7 cellular contexts compared by ENCODE assay signal in genomic region chr2:197286805-197287595, GRCh38. TPM values are rescaled to one million over a fixed set of nuclear protein-coding genes. Genes with fewer than 3 reads are reported as not detected.
DNase-seq lines count a peak whose midpoint lies in the region; ATAC-seq and TF ChIP-seq lines count a peak whose summit lies in the region.

No MANE protein-coding gene starts in this region.

- H3K4me1 ChIP-seq in left ventricle myocardium inferior (peaks cover 13% of the 10 kb centered on the region), stomach smooth muscle (ENCODE audit: control insufficient read depth, insufficient read depth, low read length) (no peaks in the 10 kb centered on the region)

- H3K9me3 ChIP-seq in MG63: no peaks in the 10 kb centered on the region
- no peaks in the 10 kb centered on the region for H3K9me3 ChIP-seq in left ventricle myocardium inferior (replicated peaks)
- no peaks in the 10 kb centered on the region for H3K9me3 ChIP-seq in stomach smooth muscle (ENCODE audit: control insufficient read depth in 2 of 2, low read length in 2 of 2)

- peaks cover 2% of the 10 kb centered on the region for H3K9me3 Mint-ChIP-seq in activated naive CD8-positive, alpha-beta T cell treated with anti-CD3 and anti-CD28 coated beads, Interleukin-2, amount 10 ng/mL, durations not matched to agents 7 days and 5 days

- intact Hi-C loops in left ventricle myocardium inferior (cut with micrococcal nuclease): no loop called here

- H3K27me3 ChIP-seq in MG63 (no peaks in the 10 kb centered on the region), left ventricle myocardium inferior (ENCODE audit: low read depth) (no peaks in the 10 kb centered on the region), stomach smooth muscle (ENCODE audit: control insufficient read depth in 1 of 2, insufficient read depth in 2 of 2, low read length in 2 of 2) (no peaks in the 10 kb centered on the region)

- H3K9ac ChIP-seq in stomach smooth muscle (ENCODE audit: low read length in 2 of 2): peak overlapping the region in 1 of 2 donors; percentile 19

- peaks cover 36% of the 10 kb centered on the region for H3K36me3 Mint-ChIP-seq in activated naive CD8-positive, alpha-beta T cell treated with anti-CD3 and anti-CD28 coated beads, Interleukin-2, amount 10 ng/mL, durations not matched to agents 7 days and 5 days

- peak overlapping the region; percentile 41 for H3K27ac ChIP-seq in left ventricle myocardium inferior (replicated peaks)
- H3K27ac ChIP-seq in stomach smooth muscle (ENCODE audit: low read length): no peak overlapping the region

- H3K4me3 ChIP-seq in MG63 (no peak overlapping the region), left ventricle myocardium inferior (no peak overlapping the region), stomach smooth muscle (ENCODE audit: low read length in 2 of 2) (peak overlapping the region; percentile 9 to 38)

- ATAC-seq in GM18499 (IDR thresholded peaks at IDR 0.05; ENCODE audit: insufficient read depth, unreplicated experiment) (peak; percentile 90), GM21825 (IDR thresholded peaks at IDR 0.05; ENCODE audit: unreplicated experiment) (peak; percentile 90)
- peak; percentile 93 for ATAC-seq in activated naive CD8-positive, alpha-beta T cell treated with anti-CD3 and anti-CD28 coated beads, Interleukin-2, amount 10 ng/mL, durations not matched to agents 7 days and 5 days (ENCODE audit: low read depth)

- H3K4me3 Mint-ChIP-seq in activated naive CD8-positive, alpha-beta T cell treated with anti-CD3 and anti-CD28 coated beads, Interleukin-2, amount 10 ng/mL, durations not matched to agents 7 days and 5 days: peak overlapping the region; percentile 73

- DNase-seq in MG63: peak; percentile 80
- DNase-seq in activated naive CD8-positive, alpha-beta T cell treated with anti-CD3 and anti-CD28 coated beads, Interleukin-2, amount 10 ng/mL, durations not matched to agents 7 days and 5 days: no peak
- no peak for DNase-seq in left ventricle myocardium inferior
- no peak for DNase-seq in NCI-H1105 (lab: John Stamatoyannopoulos, UW)

- no peaks in the 10 kb centered on the region for H3K27me3 Mint-ChIP-seq in activated naive CD8-positive, alpha-beta T cell treated with anti-CD3 and anti-CD28 coated beads, Interleukin-2, amount 10 ng/mL, durations not matched to agents 7 days and 5 days

- no peaks in the 10 kb centered on the region for H3K36me3 ChIP-seq in MG63
- H3K36me3 ChIP-seq in left ventricle myocardium inferior: no peaks in the 10 kb centered on the region
- H3K36me3 ChIP-seq in stomach smooth muscle (ENCODE audit: control insufficient read depth in 2 of 2, insufficient read depth in 2 of 2, low read length in 2 of 2): no peaks in the 10 kb centered on the region

- POLR2A ChIA-PET in activated naive CD8-positive, alpha-beta T cell treated with anti-CD3 and anti-CD28 coated beads, Interleukin-2, amount 10 ng/mL, durations not matched to agents 7 days and 5 days (lab: Charles Lee): interaction anchor here (0.5 to 1.8 kb wide), 6 partner anchors 11 to 88 kb away, joined by 3 to 10 read pairs (median 4); no protein-coding TSS in a partner anchor

- no peak for TF ChIP-seq CTCF in left ventricle myocardium inferior (IDR thresholded peaks at IDR 0.05; ENCODE audit: borderline replicate concordance)

- H3K4me1 Mint-ChIP-seq in activated naive CD8-positive, alpha-beta T cell treated with anti-CD3 and anti-CD28 coated beads, Interleukin-2, amount 10 ng/mL, durations not matched to agents 7 days and 5 days: peaks cover 58% of the 10 kb centered on the region

- peak overlapping the region; percentile 95 for H3K27ac Mint-ChIP-seq in activated naive CD8-positive, alpha-beta T cell treated with anti-CD3 and anti-CD28 coated beads, Interleukin-2, amount 10 ng/mL, durations not matched to agents 7 days and 5 days

RNA-seq across cellular contexts. Expression of gene ANKRD44, which starts 23.6 kb away (rescaled TPM):
- 0.66 and 5.9 TPM in 2 replicates for total RNA-seq in MG63 (2014; rRNA removed; shearing (Covaris generic); ENCODE audit: low replicate concordance)
- 100 to 1,000 TPM; 240 to 243 TPM for total RNA-seq in activated naive CD8-positive, alpha-beta T cell treated with anti-CD3 and anti-CD28 coated beads, Interleukin-2, amount 10 ng/mL, durations not matched to agents 7 days and 5 days
- 7.1 TPM for total RNA-seq in left ventricle myocardium inferior

Comparison
In these comparisons a context has a peak if more than half of its experiments do, and no peak if none do; other contexts are left out.
1. H3K4me3 ChIP-seq: peak in stomach smooth muscle (2 of 2); none in MG63 (single experiment) and left ventricle myocardium inferior (single experiment).
2. RNA of gene ANKRD44, which starts 23.6 kb away (total RNA-seq): 240 to 243 TPM in activated naive CD8-positive, alpha-beta T cell treated with anti-CD3 and anti-CD28 coated beads, Interleukin-2, amount 10 ng/mL, durations not matched to agents 7 days and 5 days; 7.1 TPM in left ventricle myocardium inferior (single experiment) and 0.66 to 5.9 TPM in MG63; every median in the first group is over 10 times any median in the second.
3. Peak in every context shown above with its lines, with median percentiles within 50 percentile points of each other: ATAC-seq.